In genomic region chr16:69465083-69465721, GRCh38 we compare ENCODE assay signal across 8 cellular contexts. TPM values are rescaled to one million over a fixed set of nuclear protein-coding genes. Genes with fewer than 3 reads are reported as not detected.
DNase-seq lines count a peak whose midpoint lies in the region; FAIRE-seq lines count a peak whose summit lies in the region.

No MANE protein-coding gene starts in this region.

- DNase-seq in stimulated activated CD4-positive, alpha-beta T cell treated with anti-CD3 and anti-CD28 coated beads, Interleukin-15, amount 100 ng/mL, for 24 hours: peak; percentile 14
- no peak for DNase-seq in stimulated activated CD4-positive, alpha-beta T cell treated with anti-CD3 and anti-CD28 coated beads, Interleukin-4, amount 100 ng/mL, for 1 hour
- DNase-seq in NOMO-1 treated with dmso at 0.1 percent for 144 hours (lab: John Stamatoyannopoulos, UW; ENCODE audit: unreplicated experiment): peak; percentile 14
- peak; percentile 9 for DNase-seq in effector CD4-positive, alpha-beta T cell
- DNase-seq in substantia nigra (lab: John Stamatoyannopoulos, UW): peak in 10 of 49 donors; percentile 3 to 25 (median 7)
- DNase-seq in NCI-H526 (lab: John Stamatoyannopoulos, UW): no peak
- no peak for DNase-seq in frontal cortex (ENCODE audit: low spot score in 2 of 2)
- no peak for DNase-seq in NCI-H1105 (lab: John Stamatoyannopoulos, UW)

- FAIRE-seq in frontal cortex (lab: Jason Lieb, UNC): no peak

- H3K27ac ChIP-seq in substantia nigra (ENCODE audit: low read depth, low read length, poor library complexity, severe bottlenecking): peak overlapping the region; percentile 39

RNA-seq across cellular contexts. Expression of gene CYB5B, which starts 40.8 kb away (rescaled TPM):
- total RNA-seq in frontal cortex: 49.3 TPM

Comparison
In these comparisons a context has a peak if more than half of its experiments do, and no peak if none do; other contexts are left out.
1. DNase-seq: peak in stimulated activated CD4-positive, alpha-beta T cell treated with anti-CD3 and anti-CD28 coated beads, Interleukin-15, amount 100 ng/mL, for 24 hours (single experiment), NOMO-1 treated with dmso at 0.1 percent for 144 hours (single experiment) and effector CD4-positive, alpha-beta T cell (single experiment); none in stimulated activated CD4-positive, alpha-beta T cell treated with anti-CD3 and anti-CD28 coated beads, Interleukin-4, amount 100 ng/mL, for 1 hour (single experiment), NCI-H526 (0 of 2), frontal cortex (0 of 2) and NCI-H1105 (single experiment).